Comparison of ENCODE assay signal across 28 cellular contexts in the genomic region with DNA sequence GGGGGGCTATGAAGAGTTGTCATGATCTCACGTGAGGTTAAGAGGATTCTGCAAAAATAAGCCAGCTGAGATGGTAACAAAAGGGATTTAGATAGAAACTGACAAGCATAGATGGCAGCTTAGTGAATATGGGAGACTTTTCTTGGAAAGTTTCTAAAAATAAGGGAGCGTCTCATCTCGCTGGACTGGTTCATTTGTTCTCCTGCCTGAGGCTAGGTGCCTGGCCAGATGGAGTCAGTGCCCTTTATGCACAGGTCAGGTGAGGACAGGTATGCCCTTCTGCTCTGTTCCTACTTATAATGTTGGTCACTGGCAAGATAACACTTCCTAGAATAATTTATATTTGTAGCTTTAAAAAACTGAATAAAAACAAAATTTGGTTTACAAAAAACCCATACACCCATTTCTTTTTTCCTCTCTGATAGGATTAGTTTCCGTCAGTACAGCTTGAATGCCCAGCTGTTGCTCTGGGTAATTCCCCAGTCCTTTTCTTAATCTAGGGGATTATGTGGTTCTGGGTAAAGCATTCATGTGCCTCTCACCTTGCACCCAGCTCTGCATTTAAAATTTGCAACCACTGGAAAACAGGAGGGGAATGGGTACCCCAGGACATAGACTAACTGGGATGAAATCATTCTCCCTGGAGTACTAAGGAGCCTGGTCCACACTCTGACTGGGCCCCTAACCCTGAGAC.
"Had no signal": no experiment of that assay in that cellular context is flagged by ENCODE, and none has a peak within 500 bp of the region (broad histone marks: within the 10 kb centered on the region; RNA-seq: fewer than 3 reads in every experiment).

No MANE protein-coding gene starts in this region.

- ATAC-seq: activated naive CD4-positive, alpha-beta T cell treated with anti-CD3 and anti-CD28 coated beads, Interleukin-2, amount 50 U/mL, for 72 hours; activated naive CD8-positive, alpha-beta T cell treated with anti-CD3 and anti-CD28 coated beads, Interleukin-2, amount 50 U/mL, for 24 hours; activated T-cell treated with anti-CD3 and anti-CD28 coated beads, Interleukin-2, amount 50 U/mL, for 4 hours; body of pancreas; Panc1; T-helper 17 cell had no signal

- H3K4me1 ChIP-seq: ascending aorta, body of pancreas, SJSA1 had no signal

- H3K27ac ChIP-seq: ascending aorta, body of pancreas, KMS-11, RWPE1, SJSA1 had no signal

- H3K9me3 ChIP-seq: ascending aorta, body of pancreas, MG63, SJSA1 had no signal

- H3K36me3 ChIP-seq: SJSA1 had no signal

- H3K27me3 ChIP-seq: ascending aorta, body of pancreas, MG63, SJSA1 had no signal

- H3K4me3 ChIP-seq: ascending aorta, body of pancreas, MG63, SJSA1 had no signal

- H3K9ac ChIP-seq: KMS-11 had no signal

- H3K4me2 ChIP-seq: KMS-11 had no signal

- DNase-seq: activated CD4-positive, alpha-beta memory T cell treated with anti-CD3 and anti-CD28 coated beads for 36 hours; activated CD4-positive, alpha-beta T cell treated with anti-CD3 and anti-CD28 coated beads, Interleukin-2, amount 10 ng/mL, durations not matched to agents 7 days and 5 days; activated CD4-positive, CD25-positive, alpha-beta regulatory T cell; activated CD8-positive, alpha-beta memory T cell treated with anti-CD3 and anti-CD28 coated beads for 24 hours; activated effector memory CD4-positive, alpha-beta T cell treated with anti-CD3 and anti-CD28 coated beads, Interleukin-2, amount 50 U/mL, for 16 hours; activated naive CD4-positive, alpha-beta T cell treated with Interleukin-2 at 50 U/mL for 16 hours; activated naive CD8-positive, alpha-beta T cell treated with anti-CD3 and anti-CD28 coated beads, Interleukin-2, amount 50 U/mL, for 24 hours; activated T-cell treated with anti-CD3 and anti-CD28 coated beads, Interleukin-2, amount 50 U/mL, for 4 hours; amniotic stem cell; body of pancreas; MG63; NCI-H1092 treated with DMSO at 0.1 percent for 48 hours; NCI-H1417 treated with DMSO at 0.1 percent for 48 hours; NCI-H1694; NCI-H2029; NCI-H2107; NCI-H2171 treated with DMSO at 0.1 percent for 48 hours; NCI-H345; NCI-H510A; Right ventricle myocardium superior; T-helper 17 cell; T1000 had no signal
